1 cellular context compared by ENCODE assay signal in genomic region chr1:109255097-109255651, GRCh38.
TF ChIP-seq lines count a peak whose summit lies in the region.

No MANE protein-coding gene starts in this region.

TF ChIP-seq in GM23338, 12 proteins besides CTCF, POLR2A, EP300 and RAD21 (continued from another document):
- TF ChIP-seq, protein P1, sequence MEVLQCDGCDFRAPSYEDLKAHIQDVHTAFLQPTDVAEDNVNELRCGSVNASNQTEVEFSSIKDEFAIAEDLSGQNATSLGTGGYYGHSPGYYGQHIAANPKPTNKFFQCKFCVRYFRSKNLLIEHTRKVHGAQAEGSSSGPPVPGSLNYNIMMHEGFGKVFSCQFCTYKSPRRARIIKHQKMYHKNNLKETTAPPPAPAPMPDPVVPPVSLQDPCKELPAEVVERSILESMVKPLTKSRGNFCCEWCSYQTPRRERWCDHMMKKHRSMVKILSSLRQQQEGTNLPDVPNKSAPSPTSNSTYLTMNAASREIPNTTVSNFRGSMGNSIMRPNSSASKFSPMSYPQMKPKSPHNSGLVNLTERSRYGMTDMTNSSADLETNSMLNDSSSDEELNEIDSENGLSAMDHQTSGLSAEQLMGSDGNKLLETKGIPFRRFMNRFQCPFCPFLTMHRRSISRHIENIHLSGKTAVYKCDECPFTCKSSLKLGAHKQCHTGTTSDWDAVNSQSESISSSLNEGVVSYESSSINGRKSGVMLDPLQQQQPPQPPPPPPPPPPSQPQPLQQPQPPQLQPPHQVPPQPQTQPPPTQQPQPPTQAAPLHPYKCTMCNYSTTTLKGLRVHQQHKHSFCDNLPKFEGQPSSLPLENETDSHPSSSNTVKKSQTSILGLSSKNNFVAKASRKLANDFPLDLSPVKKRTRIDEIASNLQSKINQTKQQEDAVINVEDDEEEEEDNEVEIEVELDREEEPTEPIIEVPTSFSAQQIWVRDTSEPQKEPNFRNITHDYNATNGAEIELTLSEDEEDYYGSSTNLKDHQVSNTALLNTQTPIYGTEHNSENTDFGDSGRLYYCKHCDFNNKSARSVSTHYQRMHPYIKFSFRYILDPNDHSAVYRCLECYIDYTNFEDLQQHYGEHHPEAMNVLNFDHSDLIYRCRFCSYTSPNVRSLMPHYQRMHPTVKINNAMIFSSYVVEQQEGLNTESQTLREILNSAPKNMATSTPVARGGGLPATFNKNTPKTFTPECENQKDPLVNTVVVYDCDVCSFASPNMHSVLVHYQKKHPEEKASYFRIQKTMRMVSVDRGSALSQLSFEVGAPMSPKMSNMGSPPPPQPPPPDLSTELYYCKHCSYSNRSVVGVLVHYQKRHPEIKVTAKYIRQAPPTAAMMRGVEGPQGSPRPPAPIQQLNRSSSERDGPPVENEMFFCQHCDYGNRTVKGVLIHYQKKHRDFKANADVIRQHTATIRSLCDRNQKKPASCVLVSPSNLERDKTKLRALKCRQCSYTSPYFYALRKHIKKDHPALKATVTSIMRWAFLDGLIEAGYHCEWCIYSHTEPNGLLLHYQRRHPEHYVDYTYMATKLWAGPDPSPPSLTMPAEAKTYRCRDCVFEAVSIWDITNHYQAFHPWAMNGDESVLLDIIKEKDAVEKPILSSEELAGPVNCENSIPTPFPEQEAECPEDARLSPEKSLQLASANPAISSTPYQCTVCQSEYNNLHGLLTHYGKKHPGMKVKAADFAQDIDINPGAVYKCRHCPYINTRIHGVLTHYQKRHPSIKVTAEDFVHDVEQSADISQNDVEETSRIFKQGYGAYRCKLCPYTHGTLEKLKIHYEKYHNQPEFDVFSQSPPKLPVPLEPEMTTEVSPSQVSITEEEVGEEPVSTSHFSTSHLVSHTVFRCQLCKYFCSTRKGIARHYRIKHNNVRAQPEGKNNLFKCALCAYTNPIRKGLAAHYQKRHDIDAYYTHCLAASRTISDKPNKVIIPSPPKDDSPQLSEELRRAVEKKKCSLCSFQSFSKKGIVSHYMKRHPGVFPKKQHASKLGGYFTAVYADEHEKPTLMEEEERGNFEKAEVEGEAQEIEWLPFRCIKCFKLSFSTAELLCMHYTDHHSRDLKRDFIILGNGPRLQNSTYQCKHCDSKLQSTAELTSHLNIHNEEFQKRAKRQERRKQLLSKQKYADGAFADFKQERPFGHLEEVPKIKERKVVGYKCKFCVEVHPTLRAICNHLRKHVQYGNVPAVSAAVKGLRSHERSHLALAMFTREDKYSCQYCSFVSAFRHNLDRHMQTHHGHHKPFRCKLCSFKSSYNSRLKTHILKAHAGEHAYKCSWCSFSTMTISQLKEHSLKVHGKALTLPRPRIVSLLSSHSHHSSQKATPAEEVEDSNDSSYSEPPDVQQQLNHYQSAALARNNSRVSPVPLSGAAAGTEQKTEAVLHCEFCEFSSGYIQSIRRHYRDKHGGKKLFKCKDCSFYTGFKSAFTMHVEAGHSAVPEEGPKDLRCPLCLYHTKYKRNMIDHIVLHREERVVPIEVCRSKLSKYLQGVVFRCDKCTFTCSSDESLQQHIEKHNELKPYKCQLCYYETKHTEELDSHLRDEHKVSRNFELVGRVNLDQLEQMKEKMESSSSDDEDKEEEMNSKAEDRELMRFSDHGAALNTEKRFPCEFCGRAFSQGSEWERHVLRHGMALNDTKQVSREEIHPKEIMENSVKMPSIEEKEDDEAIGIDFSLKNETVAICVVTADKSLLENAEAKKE (CRISPR knock-in tag; IDR thresholded peaks at IDR 0.05): no peak
- no peak for TF ChIP-seq ZNF331 (CRISPR knock-in tag; IDR thresholded peaks at IDR 0.05; ENCODE audit: low read depth)
- no peak for TF ChIP-seq EZH2 (IDR thresholded peaks at IDR 0.05; ENCODE audit: low read depth, unreplicated experiment)
